ENCODE assay signal across 8 cellular contexts in the genomic region with DNA sequence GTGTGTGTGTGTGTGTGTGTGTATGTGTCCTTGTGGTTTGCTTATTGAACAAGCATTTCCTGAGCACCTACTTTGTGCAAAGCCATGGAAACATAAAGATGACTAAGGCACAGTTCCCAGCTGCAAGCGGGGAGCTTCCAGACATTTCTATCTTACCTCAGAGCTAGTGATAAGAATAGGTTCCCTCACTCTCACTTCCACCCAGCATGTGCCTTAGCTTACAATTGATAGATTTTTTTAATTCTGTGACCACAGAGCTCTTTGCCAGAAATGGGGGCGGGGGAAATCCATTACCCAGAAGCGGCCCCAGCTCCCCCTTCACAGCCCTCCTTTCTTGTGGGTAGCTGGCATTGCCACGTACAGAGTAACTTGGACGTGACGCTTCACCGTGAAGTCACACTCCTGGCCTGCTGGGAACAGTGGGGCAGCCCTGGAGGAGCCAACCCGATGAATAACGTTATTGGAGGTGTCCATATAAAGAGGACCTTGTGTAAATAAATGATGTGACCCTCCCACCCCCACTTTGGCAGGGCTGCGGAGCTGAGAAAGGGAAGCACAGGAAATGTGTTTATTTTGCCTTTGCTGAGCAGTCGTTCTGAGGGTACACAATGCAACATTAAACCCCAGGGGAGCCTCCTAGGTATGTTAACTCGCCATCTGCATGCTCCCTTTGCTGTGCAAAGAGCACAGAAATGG.
DNase-seq lines count a peak whose midpoint lies in the region; ATAC-seq and TF ChIP-seq lines count a peak whose summit lies in the region.

No MANE protein-coding gene starts in this region.

- DNase-seq in CD1c-positive myeloid dendritic cell (ENCODE audit: extremely low spot score) (peak; percentile 72), NCI-H2081 (lab: John Stamatoyannopoulos, UW) (peak; percentile 61 to 75), fibroblast of the aortic adventitia (ENCODE audit: low read depth) (peak; percentile 93), kidney glomerular epithelial cell (lab: John Stamatoyannopoulos, UW) (no peak)
- DNase-seq in activated CD8-positive, alpha-beta memory T cell treated with anti-CD3 and anti-CD28 coated beads for 1 hour (ENCODE audit: extremely low read depth in 1 of 2, low read depth in 1 of 2), result peak; percentile 32 to 34
- DNase-seq in stimulated activated CD8-positive, alpha-beta memory T cell treated with anti-CD3 and anti-CD28 coated beads, Interleukin-7, amount 100 ng/mL, for 24 hours (ENCODE audit: low read depth), result peak; percentile 56

- ATAC-seq in GM21737 (IDR thresholded peaks at IDR 0.05; ENCODE audit: unreplicated experiment), result peak; percentile 38
- ATAC-seq in GM18867 (IDR thresholded peaks at IDR 0.05; ENCODE audit: unreplicated experiment), result no peak

- TF ChIP-seq CTCF in fibroblast of the aortic adventitia (IDR thresholded peaks at IDR 0.05; ENCODE audit: insufficient read depth, low read length), result no peak

- H3K4me3 ChIP-seq in fibroblast of the aortic adventitia (ENCODE audit: low read depth, low read length), result no peak overlapping the region
